ENCODE assay signal across 11 cellular contexts in genomic region chr3:175270199-175270837, GRCh38.
DNase-seq lines count a peak whose midpoint lies in the region; ATAC-seq and TF ChIP-seq lines count a peak whose summit lies in the region.
"Had no signal": no experiment of that assay in that cellular context is flagged by ENCODE, and none has a peak within 500 bp of the region (broad histone marks: within the 10 kb centered on the region; RNA-seq: fewer than 3 reads in every experiment).

No MANE protein-coding gene starts in this region.

- H3K27ac Mint-ChIP-seq in HFFc6 = peak overlapping the region; percentile 70
- peak overlapping the region; percentile 71 for H3K27ac Mint-ChIP-seq in glutamatergic neuron (ENCODE audit: unreplicated experiment)
- no peak overlapping the region for H3K27ac Mint-ChIP-seq in T-helper 17 cell
- H3K27ac Mint-ChIP-seq: CD4-positive, alpha-beta T cell; stimulated activated memory B cell treated with anti-CD40 and anti-IgM and Interleukin-4, amounts not matched to agents 10 μg/mL and 1 μg/mL and 100 μg/mL, for 72 hours had no signal

- TF ChIP-seq CTCF in HFFc6 (IDR thresholded peaks at IDR 0.05) = no peak
- no peak for TF ChIP-seq CTCF in glutamatergic neuron (IDR thresholded peaks at IDR 0.05; ENCODE audit: partially characterized antibody, unreplicated experiment)

- DNase-seq in COLO829 (ENCODE audit: low spot score) (peak; percentile 57), HFFc6 (peak; percentile 74), RPMI7951 (ENCODE audit: low read depth) (peak; percentile 40), glutamatergic neuron (no peak), T-helper 17 cell (no peak), 8988T (no peak)
- DNase-seq: CD4-positive, alpha-beta T cell; stimulated activated CD4-positive, alpha-beta T cell treated with anti-CD3 and anti-CD28 coated beads, Interleukin-15, amount 100 ng/mL, for 24 hours had no signal

- no peaks in the 10 kb centered on the region for H3K9me3 Mint-ChIP-seq in HFFc6
- peaks cover 5% of the 10 kb centered on the region for H3K9me3 Mint-ChIP-seq in glutamatergic neuron (ENCODE audit: unreplicated experiment)
- H3K9me3 Mint-ChIP-seq: CD4-positive, alpha-beta T cell; stimulated activated memory B cell treated with anti-CD40 and anti-IgM and Interleukin-4, amounts not matched to agents 10 μg/mL and 1 μg/mL and 100 μg/mL, for 72 hours had no signal

- H3K4me1 Mint-ChIP-seq in HFFc6 (ENCODE audit: low read depth) (peaks cover 42% of the 10 kb centered on the region), glutamatergic neuron (ENCODE audit: low read depth, unreplicated experiment) (peaks cover 23% of the 10 kb centered on the region), T-helper 17 cell (no peaks in the 10 kb centered on the region)
- H3K4me1 Mint-ChIP-seq: stimulated activated memory B cell treated with anti-CD40 and anti-IgM and Interleukin-4, amounts not matched to agents 10 μg/mL and 1 μg/mL and 100 μg/mL, for 72 hours had no signal

- H3K27me3 Mint-ChIP-seq in HFFc6 (ENCODE audit: insufficient read depth) (no peaks in the 10 kb centered on the region), glutamatergic neuron (ENCODE audit: unreplicated experiment) (peaks cover 4% of the 10 kb centered on the region), T-helper 17 cell (no peaks in the 10 kb centered on the region)
- H3K27me3 Mint-ChIP-seq: CD4-positive, alpha-beta T cell; stimulated activated memory B cell treated with anti-CD40 and anti-IgM and Interleukin-4, amounts not matched to agents 10 μg/mL and 1 μg/mL and 100 μg/mL, for 72 hours had no signal

- H3K36me3 Mint-ChIP-seq in HFFc6 (ENCODE audit: low read depth) (no peaks in the 10 kb centered on the region), glutamatergic neuron (ENCODE audit: unreplicated experiment) (no peaks in the 10 kb centered on the region), T-helper 17 cell (ENCODE audit: low read depth) (no peaks in the 10 kb centered on the region)
- H3K36me3 Mint-ChIP-seq: stimulated activated memory B cell treated with anti-CD40 and anti-IgM and Interleukin-4, amounts not matched to agents 10 μg/mL and 1 μg/mL and 100 μg/mL, for 72 hours had no signal

- ATAC-seq in T-helper 17 cell = no peak
- ATAC-seq in HG03025 (IDR thresholded peaks at IDR 0.05; ENCODE audit: low FRiP score, unreplicated experiment) = no peak
- ATAC-seq in GM21825 (IDR thresholded peaks at IDR 0.05; ENCODE audit: unreplicated experiment) = no peak
- ATAC-seq: stimulated activated memory B cell treated with anti-CD40 and anti-IgM and Interleukin-4, amounts not matched to agents 10 μg/mL and 1 μg/mL and 100 μg/mL, for 72 hours had no signal

- H3K9me3 ChIP-seq in T-helper 17 cell (ENCODE audit: control insufficient read depth, low read length, poor library complexity, severe bottlenecking) = no peaks in the 10 kb centered on the region

- H3K4me3 Mint-ChIP-seq in HFFc6 = peak overlapping the region; percentile 33
- H3K4me3 Mint-ChIP-seq in glutamatergic neuron (ENCODE audit: unreplicated experiment) = peak overlapping the region; percentile 69
- no peak overlapping the region for H3K4me3 Mint-ChIP-seq in T-helper 17 cell
- H3K4me3 Mint-ChIP-seq: CD4-positive, alpha-beta T cell; stimulated activated memory B cell treated with anti-CD40 and anti-IgM and Interleukin-4, amounts not matched to agents 10 μg/mL and 1 μg/mL and 100 μg/mL, for 72 hours had no signal

Comparison
In these comparisons a context has a peak if more than half of its experiments do, and no peak if none do; other contexts are left out.
1. DNase-seq: peak in COLO829 (single experiment), HFFc6 (single experiment) and RPMI7951 (single experiment); none in glutamatergic neuron (single experiment), T-helper 17 cell (0 of 3) and 8988T (single experiment).